ENCODE assay signal across 17 cellular contexts in genomic region chr2:104052341-104052740, GRCh38.
DNase-seq lines count a peak whose midpoint lies in the region; ATAC-seq lines count a peak whose summit lies in the region.
"Had no signal": no experiment of that assay in that cellular context is flagged by ENCODE, and none has a peak within 500 bp of the region (broad histone marks: within the 10 kb centered on the region; RNA-seq: fewer than 3 reads in every experiment).

No MANE protein-coding gene starts in this region.

- H3K27me3 ChIP-seq in ectodermal cell (ENCODE audit: control insufficient read depth, insufficient read depth, low read length, poor library complexity, severe bottlenecking) (no peaks in the 10 kb centered on the region), SJCRH30 (no peaks in the 10 kb centered on the region)
- H3K27me3 ChIP-seq: BLaER1 treated with 17β-estradiol and CSF1 and Interleukin-3, amounts not matched to agents 10 nM and 100 nM had no signal

- H3K36me3 ChIP-seq in ectodermal cell (ENCODE audit: control insufficient read depth, insufficient read depth, low read length) (no peaks in the 10 kb centered on the region), SJCRH30 (no peaks in the 10 kb centered on the region)
- H3K36me3 ChIP-seq: BLaER1 treated with 17β-estradiol and CSF1 and Interleukin-3, amounts not matched to agents 10 nM and 100 nM had no signal

- H3K9me3 ChIP-seq in ectodermal cell (ENCODE audit: control insufficient read depth, low read length) (no peaks in the 10 kb centered on the region), SJCRH30 (replicated peaks) (no peaks in the 10 kb centered on the region)
- H3K9me3 ChIP-seq: BLaER1 treated with 17β-estradiol and CSF1 and Interleukin-3, amounts not matched to agents 10 nM and 100 nM had no signal

- peak overlapping the region; percentile 20 for H3K27ac ChIP-seq in ectodermal cell (ENCODE audit: insufficient read depth, low read depth, low read length, poor library complexity, severe bottlenecking)
- H3K27ac ChIP-seq in SJCRH30 = no peak overlapping the region
- H3K27ac ChIP-seq: 22Rv1; BLaER1 treated with 17β-estradiol and CSF1 and Interleukin-3, amounts not matched to agents 10 nM and 100 nM had no signal

- WGBS in ectodermal cell, 2 experiments = 82 to 85% methylated on average over 5 of the region's 5 CpGs

- DNase-seq in NCI-H1105 treated with DMSO at 0.1 percent for 48 hours (lab: John Stamatoyannopoulos, UW) = peak; percentile 23
- DNase-seq in NCI-H1105 (lab: John Stamatoyannopoulos, UW) = no peak
- peak; percentile 31 for DNase-seq in NCI-H748 treated with DMSO at 0.1 percent for 48 hours (lab: John Stamatoyannopoulos, UW)
- no peak for DNase-seq in SJCRH30
- no peak for DNase-seq in A172 (ENCODE audit: low spot score)
- DNase-seq: AML-193; CD4-positive, CD25-positive, alpha-beta regulatory T cell; DMS53; GOT3; H9; IMR-90; KBM-7 had no signal

- no peak overlapping the region for H3K4me3 ChIP-seq in ectodermal cell (ENCODE audit: insufficient read depth, low read depth, low read length)
- no peak overlapping the region for H3K4me3 ChIP-seq in SJCRH30
- H3K4me3 ChIP-seq: BLaER1 treated with 17β-estradiol and CSF1 and Interleukin-3, amounts not matched to agents 10 nM and 100 nM had no signal

- peaks cover 16% of the 10 kb centered on the region for H3K4me1 ChIP-seq in ectodermal cell (ENCODE audit: control insufficient read depth, insufficient read depth, low read length)
- peaks cover 17% of the 10 kb centered on the region for H3K4me1 ChIP-seq in SJCRH30
- H3K4me1 ChIP-seq: BLaER1 treated with 17β-estradiol and CSF1 and Interleukin-3, amounts not matched to agents 10 nM and 100 nM had no signal

- ATAC-seq in GM18861 (IDR thresholded peaks at IDR 0.05; ENCODE audit: unreplicated experiment) = no peak
- no peak for ATAC-seq in HG03196 (IDR thresholded peaks at IDR 0.05; ENCODE audit: unreplicated experiment)

Comparison
In these comparisons a context has a peak if more than half of its experiments do, and no peak if none do; other contexts are left out.
1. DNase-seq: peak in NCI-H1105 treated with DMSO at 0.1 percent for 48 hours (single experiment) and NCI-H748 treated with DMSO at 0.1 percent for 48 hours (single experiment); none in NCI-H1105 (single experiment), SJCRH30 (0 of 2) and A172 (single experiment).